Comparison of ENCODE assay signal across 23 cellular contexts in the genomic region with DNA sequence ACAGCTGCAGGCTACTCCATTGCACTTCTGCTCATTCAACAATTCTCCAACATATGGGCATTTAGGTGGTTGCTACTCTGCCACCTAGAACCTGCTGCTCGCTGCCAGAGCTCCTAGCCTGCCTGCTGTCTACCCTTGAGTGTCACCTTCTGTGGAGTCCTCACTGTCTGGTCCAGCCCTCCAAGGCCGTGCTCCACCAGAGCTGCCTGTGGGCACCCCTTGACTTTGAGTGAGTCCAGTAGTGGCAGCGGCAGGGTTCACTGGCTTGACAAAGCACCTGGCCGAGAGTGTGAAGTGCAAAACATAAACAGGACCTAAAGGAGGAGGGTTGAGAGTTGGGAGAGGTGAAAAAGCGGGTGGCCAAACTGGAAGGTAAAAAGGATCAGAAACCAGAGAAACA.
DNase-seq lines count a peak whose midpoint lies in the region; ATAC-seq and TF ChIP-seq lines count a peak whose summit lies in the region.
"Had no signal": no experiment of that assay in that cellular context is flagged by ENCODE, and none has a peak within 500 bp of the region (broad histone marks: within the 10 kb centered on the region; RNA-seq: fewer than 3 reads in every experiment).

No MANE protein-coding gene starts in this region.

- ATAC-seq in T-helper 17 cell (no peak), HG02885 (IDR thresholded peaks at IDR 0.05; ENCODE audit: poor library complexity, unreplicated experiment) (no peak)
- ATAC-seq: GM12878 had no signal

- peak overlapping the region; percentile 65 for H3K4me3 Mint-ChIP-seq in T-helper 17 cell
- no peak overlapping the region for H3K4me3 Mint-ChIP-seq in osteocyte (ENCODE audit: unreplicated experiment)
- H3K4me3 Mint-ChIP-seq: CD14-positive monocyte; CD4-positive, alpha-beta memory T cell; CD4-positive, CD25-positive, alpha-beta regulatory T cell; CD8-positive, alpha-beta memory T cell had no signal

- peaks cover 3% of the 10 kb centered on the region for H3K9me3 Mint-ChIP-seq in osteocyte (ENCODE audit: unreplicated experiment)

- H3K27me3 Mint-ChIP-seq in T-helper 17 cell (peaks cover 5% of the 10 kb centered on the region), osteocyte (ENCODE audit: unreplicated experiment) (no peaks in the 10 kb centered on the region)

- DNase-seq in GM12865 (ENCODE audit: low read depth), result peak; percentile 14
- DNase-seq in T-helper 17 cell, result no peak
- DNase-seq in osteocyte (ENCODE audit: extremely low spot score, unreplicated experiment), result peak; percentile 54
- no peak for DNase-seq in H4 (ENCODE audit: low spot score)
- DNase-seq in RPMI8226, result no peak
- no peak for DNase-seq in NCI-H1092 treated with DMSO at 0.1 percent for 48 hours (lab: John Stamatoyannopoulos, UW)
- DNase-seq: 8988T; ACHN; BE2C; CD4-positive, alpha-beta memory T cell; CD4-positive, CD25-positive, alpha-beta regulatory T cell; CD8-positive, alpha-beta memory T cell; COR-L47; DMS 273 treated with DMSO at 0.1 percent for 48 hours; DMS153; DMS53; DND-41; EL; GDM1 had no signal

- H3K4me1 Mint-ChIP-seq in T-helper 17 cell (peaks cover 2% of the 10 kb centered on the region), osteocyte (ENCODE audit: unreplicated experiment) (no peaks in the 10 kb centered on the region)
- H3K4me1 Mint-ChIP-seq: CD14-positive monocyte; CD4-positive, alpha-beta memory T cell; CD4-positive, CD25-positive, alpha-beta regulatory T cell; CD8-positive, alpha-beta memory T cell had no signal

- TF ChIP-seq CTCF in GM12865 (IDR thresholded peaks at IDR 0.05; ENCODE audit: insufficient read depth, low read depth, low read length, missing control alignments), result no peak
- no peak for TF ChIP-seq CTCF in osteocyte (IDR thresholded peaks at IDR 0.05)

- H3K4me3 ChIP-seq in GM12865 (ENCODE audit: low read depth, low read length), result no peak overlapping the region
- H3K4me3 ChIP-seq: BLaER1, GM12878 had no signal

- H3K9me3 ChIP-seq in T-helper 17 cell (ENCODE audit: control insufficient read depth, low read length, poor library complexity, severe bottlenecking), result no peaks in the 10 kb centered on the region
- H3K9me3 ChIP-seq: BE2C had no signal

- H3K27ac Mint-ChIP-seq in T-helper 17 cell (no peak overlapping the region), osteocyte (ENCODE audit: unreplicated experiment) (no peak overlapping the region)
- H3K27ac Mint-ChIP-seq: CD14-positive monocyte; CD4-positive, alpha-beta memory T cell; CD4-positive, CD25-positive, alpha-beta regulatory T cell; CD8-positive, alpha-beta memory T cell had no signal

- no peaks in the 10 kb centered on the region for H3K36me3 Mint-ChIP-seq in T-helper 17 cell (ENCODE audit: low read depth)
- no peaks in the 10 kb centered on the region for H3K36me3 Mint-ChIP-seq in osteocyte (ENCODE audit: unreplicated experiment)
- H3K36me3 Mint-ChIP-seq: CD14-positive monocyte; CD4-positive, CD25-positive, alpha-beta regulatory T cell had no signal

Comparison
In these comparisons a context has a peak if more than half of its experiments do, and no peak if none do; other contexts are left out.
1. DNase-seq: peak in GM12865 (single experiment) and osteocyte (single experiment); none in T-helper 17 cell (0 of 3), H4 (single experiment), RPMI8226 (single experiment) and NCI-H1092 treated with DMSO at 0.1 percent for 48 hours (single experiment).